Comparison of ENCODE assay signal across 8 cellular contexts in the genomic region with DNA sequence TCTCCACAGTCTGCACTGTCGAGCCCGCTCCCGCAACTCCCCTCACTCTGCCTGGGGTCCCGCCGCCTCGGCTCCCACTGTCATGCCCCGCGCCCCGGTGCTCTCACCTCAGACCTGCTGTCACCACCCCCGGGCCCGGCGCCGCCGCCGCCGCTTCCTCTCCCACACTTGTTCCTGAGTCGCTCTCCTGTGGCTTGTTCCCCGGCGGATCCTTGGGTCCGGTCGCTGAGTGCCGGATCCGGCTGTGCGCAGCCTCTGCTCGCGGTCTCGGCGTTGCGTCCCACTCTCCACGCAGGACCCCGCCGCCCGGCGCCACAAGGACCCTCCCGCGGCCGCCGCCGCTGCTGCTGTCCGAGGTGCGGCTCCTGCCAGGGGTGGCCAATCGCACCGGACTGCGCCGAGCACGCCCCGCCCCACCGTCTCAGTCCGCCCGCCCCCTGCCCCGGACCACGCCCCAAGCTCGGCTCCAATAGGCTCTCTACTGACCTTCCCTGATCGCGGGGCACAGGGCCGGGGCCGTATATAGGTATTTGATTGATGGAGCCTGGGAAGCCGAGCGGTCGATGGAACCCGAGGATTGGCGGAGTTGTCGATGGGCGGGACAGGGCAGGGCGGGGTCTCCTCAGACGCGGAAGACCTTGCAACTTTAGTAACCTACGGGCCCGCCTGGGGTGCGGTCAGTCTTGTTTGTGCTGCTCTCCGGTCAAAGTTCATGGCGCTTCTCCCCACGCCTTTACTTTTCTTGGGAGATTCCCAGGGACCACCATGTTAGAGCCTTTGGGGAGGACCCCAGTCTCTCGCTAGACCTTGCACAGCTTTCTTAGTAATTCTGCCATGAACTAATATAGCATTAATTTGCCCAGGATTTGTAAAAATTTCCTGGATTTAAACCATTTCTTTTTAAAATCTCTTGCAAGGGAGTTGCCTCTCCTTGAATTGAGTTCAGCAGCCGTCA. TPM values are rescaled to one million over a fixed set of nuclear protein-coding genes. Genes with fewer than 3 reads are reported as not detected.
DNase-seq lines count a peak whose midpoint lies in the region; ATAC-seq and TF ChIP-seq lines count a peak whose summit lies in the region.

A gene (minus strand): TSS at position 367 of the 955 bp plus-strand sequence. CDS start 117,340 bp downstream, outside the sequence.

- TF ChIP-seq CTCF in HFFc6 (IDR thresholded peaks at IDR 0.05): no peak
- TF ChIP-seq CTCF in NB4 (IDR thresholded peaks at IDR 0.05; ENCODE audit: low read depth, low read length): no peak
- TF ChIP-seq CTCF in gastroesophageal sphincter (IDR thresholded peaks at IDR 0.05): peak in 1 of 4 experiments; percentile 24

- no peaks in the 10 kb centered on the region for H3K27me3 ChIP-seq in gastroesophageal sphincter

- DNase-seq in GM04503 (ENCODE audit: low read depth) (peak; percentile 92), HFFc6 (peak; percentile 99), NB4 (ENCODE audit: low read depth) (peak; percentile 100), SK-N-MC (ENCODE audit: low read depth, low spot score) (peak; percentile 73), non-pigmented ciliary epithelial cell (ENCODE audit: low read depth) (peak; percentile 96), superior temporal gyrus (ENCODE audit: extremely low spot score) (peak; percentile 98)
- DNase-seq in activated naive CD4-positive, alpha-beta T cell treated with anti-CD3 and anti-CD28 coated beads, Interleukin-2, amount 10 ng/mL, durations not matched to agents 7 days and 5 days: peak; percentile 98

- peak within 1 kb of the TSS; percentile 87 for H3K9ac ChIP-seq in SK-N-MC (ENCODE audit: insufficient read length)

- peak; percentile 94 for TF ChIP-seq POLR2A in NB4 (IDR thresholded peaks at IDR 0.05; ENCODE audit: extremely low read depth, insufficient read length)
- peak; percentile 67 to 75 for TF ChIP-seq POLR2A in gastroesophageal sphincter (IDR thresholded peaks at IDR 0.05)

- H3K27ac Mint-ChIP-seq in HFFc6: peak within 1 kb of the TSS; percentile 85
- H3K27ac Mint-ChIP-seq in activated naive CD4-positive, alpha-beta T cell treated with anti-CD3 and anti-CD28 coated beads, Interleukin-2, amount 10 ng/mL, durations not matched to agents 7 days and 5 days: peak within 1 kb of the TSS; percentile 94

- H3K9me3 ChIP-seq in SK-N-MC (ENCODE audit: low read depth, low read length) (no peaks in the 10 kb centered on the region), gastroesophageal sphincter (no peaks in the 10 kb centered on the region)

- peaks cover 0 to 65% (median 11%) of the 10 kb centered on the region in 3 donors for H3K4me1 ChIP-seq in gastroesophageal sphincter

- H3K27ac ChIP-seq in SK-N-MC (no peak within 1 kb of the TSS), gastroesophageal sphincter (peak within 1 kb of the TSS; percentile 91 to 97 (median 95))

- H3K4me3 Mint-ChIP-seq in HFFc6: peak within 1 kb of the TSS; percentile 88
- peak within 1 kb of the TSS; percentile 97 for H3K4me3 Mint-ChIP-seq in activated naive CD4-positive, alpha-beta T cell treated with anti-CD3 and anti-CD28 coated beads, Interleukin-2, amount 10 ng/mL, durations not matched to agents 7 days and 5 days

- H3K4me3 ChIP-seq in NB4 (ENCODE audit: low read depth, low read length): peak within 1 kb of the TSS; percentile 89
- H3K4me3 ChIP-seq in SK-N-MC: peak within 1 kb of the TSS; percentile 98
- H3K4me3 ChIP-seq in gastroesophageal sphincter: peak within 1 kb of the TSS; percentile 75 to 95

- ATAC-seq in gastroesophageal sphincter: peak; percentile 94

- WGBS in gastroesophageal sphincter (ENCODE audit: low coverage in 1 of 2), 2 donors: 0% methylated on average over 11 to 21 of the region's 75 CpGs

- H3K36me3 ChIP-seq in SK-N-MC (ENCODE audit: insufficient read depth, low read length): no peaks in the 10 kb centered on the region
- no peaks in the 10 kb centered on the region for H3K36me3 ChIP-seq in gastroesophageal sphincter

- H3K4me1 Mint-ChIP-seq in HFFc6 (ENCODE audit: low read depth): peaks cover 47% of the 10 kb centered on the region
- H3K4me1 Mint-ChIP-seq in activated naive CD4-positive, alpha-beta T cell treated with anti-CD3 and anti-CD28 coated beads, Interleukin-2, amount 10 ng/mL, durations not matched to agents 7 days and 5 days: peaks cover 57% of the 10 kb centered on the region

- peaks cover 3% of the 10 kb centered on the region for H3K27me3 Mint-ChIP-seq in HFFc6 (ENCODE audit: insufficient read depth)
- H3K27me3 Mint-ChIP-seq in activated naive CD4-positive, alpha-beta T cell treated with anti-CD3 and anti-CD28 coated beads, Interleukin-2, amount 10 ng/mL, durations not matched to agents 7 days and 5 days: peaks cover 21% of the 10 kb centered on the region

- H3K9me3 Mint-ChIP-seq in HFFc6: no peaks in the 10 kb centered on the region
- H3K9me3 Mint-ChIP-seq in activated naive CD4-positive, alpha-beta T cell treated with anti-CD3 and anti-CD28 coated beads, Interleukin-2, amount 10 ng/mL, durations not matched to agents 7 days and 5 days: no peaks in the 10 kb centered on the region

- no peaks in the 10 kb centered on the region for H3K36me3 Mint-ChIP-seq in HFFc6 (ENCODE audit: low read depth)
- peaks cover 3% of the 10 kb centered on the region for H3K36me3 Mint-ChIP-seq in activated naive CD4-positive, alpha-beta T cell treated with anti-CD3 and anti-CD28 coated beads, Interleukin-2, amount 10 ng/mL, durations not matched to agents 7 days and 5 days

- CTCF ChIA-PET in activated naive CD4-positive, alpha-beta T cell treated with anti-CD3 and anti-CD28 coated beads, Interleukin-2, amount 10 ng/mL, durations not matched to agents 7 days and 5 days (lab: Charles Lee): interaction anchor here (1.0 to 1.5 kb wide), 4 partner anchors 14 to 498 kb away, joined by 3 to 11 read pairs (median 5); no protein-coding TSS in a partner anchor

- no peak for TF ChIP-seq EP300 in gastroesophageal sphincter (IDR thresholded peaks at IDR 0.05)

RNA-seq across cellular contexts. Expression of the gene that starts here (rescaled TPM):
- 10 to 100 TPM; 26.0 to 30.7 (median 28.0) TPM for total RNA-seq in HFFc6 (2021; fragmentation: NEBNext Ultra II Directional; extraction: Animal tissue kit (Norgen Biotek cat#: 25700))
- total RNA-seq in gastroesophageal sphincter: 10 to 100 TPM; 26.9 to 55.0 (median 36.7) TPM
